8 cellular contexts compared by ENCODE assay signal in genomic region chr4:102826890-102827673, GRCh38. TPM values are rescaled to one million over a fixed set of nuclear protein-coding genes. Genes with fewer than 3 reads are reported as not detected.
DNase-seq lines count a peak whose midpoint lies in the region; ATAC-seq and TF ChIP-seq lines count a peak whose summit lies in the region.

UBE2D3 (minus strand) TSS chr4:102827551; CDS start chr4:102826508, 1,043 bp downstream.

- 1 to 2% methylated on average over 63 to 73 of the region's 73 CpGs for WGBS in GM23248 (ENCODE audit: low coverage in 1 of 2, low lambda C conversion rate in 2 of 2, missing lambda C conversion rate in 2 of 2), 2 experiments

- 0 out of 2 replicates have a peak, but pooled peaks cover 5% of the 10 kb centered on the region for H3F3A ChIP-seq in DOHH2 (ENCODE audit: control insufficient read depth, insufficient read depth)
- H3F3A ChIP-seq in GM23248 (ENCODE audit: insufficient read depth), result peaks cover 56% of the 10 kb centered on the region

- H3K4me2 ChIP-seq in DOHH2 (ENCODE audit: low read length), result peak within 1 kb of the TSS; percentile 67
- H3K4me2 ChIP-seq in GM23248 (ENCODE audit: unreplicated experiment), result peak within 1 kb of the TSS; percentile 91

- H3K27ac ChIP-seq in DOHH2 (ENCODE audit: low read depth, low read length), result peak within 1 kb of the TSS; percentile 91
- H3K27ac ChIP-seq in GM23248, result peak within 1 kb of the TSS; percentile 100

- H3K4me3 Mint-ChIP-seq in natural killer cell treated with Interleukin-12 subunit alpha and Interleukin-12 subunit beta and Interleukin-15 and Interleukin-18, amount 100 ng/mL, for 72 hours, result no peak within 1 kb of the TSS

- peaks cover 32% of the 10 kb centered on the region for H4K20me1 ChIP-seq in DOHH2 (ENCODE audit: control insufficient read depth, insufficient read depth, low read depth, low read length)
- peaks cover 20% of the 10 kb centered on the region for H4K20me1 ChIP-seq in GM23248 (ENCODE audit: insufficient read depth)

- peaks cover 54% of the 10 kb centered on the region for H3K36me3 ChIP-seq in DOHH2 (ENCODE audit: control insufficient read depth, low read length)
- 0 out of 2 replicates have a peak, but pooled peaks cover 9% of the 10 kb centered on the region for H3K36me3 ChIP-seq in GM23248 (ENCODE audit: low read depth)

- H3K36me3 Mint-ChIP-seq in natural killer cell treated with Interleukin-12 subunit alpha and Interleukin-12 subunit beta and Interleukin-15 and Interleukin-18, amount 100 ng/mL, for 72 hours, result peaks cover 4% of the 10 kb centered on the region

- H3K4me1 ChIP-seq in DOHH2 (ENCODE audit: control insufficient read depth, low read length) (peaks cover 49% of the 10 kb centered on the region), GM23248 (ENCODE audit: insufficient read depth) (peaks cover 29% of the 10 kb centered on the region)

- H3K9me2 ChIP-seq in DOHH2 (replicated peaks; ENCODE audit: control insufficient read depth, low read length), result no peaks in the 10 kb centered on the region
- no peaks in the 10 kb centered on the region for H3K9me2 ChIP-seq in GM23248 (ENCODE audit: insufficient read depth)

- H3K79me2 ChIP-seq in DOHH2 (ENCODE audit: control insufficient read depth, low read length) (peaks cover 89% of the 10 kb centered on the region), GM23248 (ENCODE audit: insufficient read depth) (peaks cover 83% of the 10 kb centered on the region)

- H2AFZ ChIP-seq in GM23248, result peak within 1 kb of the TSS; percentile 90

- H3K4me3 ChIP-seq in DOHH2 (ENCODE audit: low read length) (peak within 1 kb of the TSS; percentile 94), GM23248 (peak within 1 kb of the TSS; percentile 96)

- peak; percentile 74 to 81 for ATAC-seq in natural killer cell treated with Interleukin-12 subunit alpha and Interleukin-12 subunit beta and Interleukin-15 and Interleukin-18, amount 100 ng/mL, for 72 hours
- peak; percentile 51 for ATAC-seq in stimulated activated naive CD8-positive, alpha-beta T cell treated with anti-CD3 and anti-CD28 coated beads, Interleukin-15, Interleukin-2, amounts not matched to agents 100 U/mL and 50 U/mL, for 24 hours

- in situ Hi-C loops in GM23248 (cut with MboI), result no loop called here

- H3K9me3 Mint-ChIP-seq in natural killer cell treated with Interleukin-12 subunit alpha and Interleukin-12 subunit beta and Interleukin-15 and Interleukin-18, amount 100 ng/mL, for 72 hours, result no peaks in the 10 kb centered on the region

- TF ChIP-seq CTCF in DOHH2 (IDR thresholded peaks at IDR 0.05; ENCODE audit: low read depth, low read length, poor library complexity, severe bottlenecking), result peak; percentile 43

- H3K27me3 Mint-ChIP-seq in natural killer cell treated with Interleukin-12 subunit alpha and Interleukin-12 subunit beta and Interleukin-15 and Interleukin-18, amount 100 ng/mL, for 72 hours, result no peaks in the 10 kb centered on the region

- no peaks in the 10 kb centered on the region for H3K27me3 ChIP-seq in DOHH2 (ENCODE audit: control insufficient read depth, low read length)
- no peaks in the 10 kb centered on the region for H3K27me3 ChIP-seq in GM23248 (replicated peaks; ENCODE audit: insufficient read depth)

- peaks cover 29 to 37% of the 10 kb centered on the region in 2 donors for H3K4me1 Mint-ChIP-seq in natural killer cell treated with Interleukin-12 subunit alpha and Interleukin-12 subunit beta and Interleukin-15 and Interleukin-18, amount 100 ng/mL, for 72 hours (ENCODE audit: low read depth in 2 of 2)

- peak; percentile 96 for DNase-seq in GM23248
- DNase-seq in LHCN-M2 (ENCODE audit: low read depth), result peak; percentile 94
- DNase-seq in RPMI7951 (ENCODE audit: low read depth), result peak; percentile 90
- peak; percentile 91 to 93 for DNase-seq in activated T-helper 1 cell treated with anti-CD3 and anti-CD28 coated beads, Interleukin-2, amount 50 U/mL, for 16 hours (ENCODE audit: low read depth in 1 of 2, low spot score in 1 of 2)
- DNase-seq in fibroblast of peridontal ligament (ENCODE audit: extremely low read depth), result peak; percentile 96
- peak; percentile 96 for DNase-seq in natural killer cell treated with Interleukin-12 subunit alpha and Interleukin-12 subunit beta and Interleukin-15 and Interleukin-18, amount 100 ng/mL, for 72 hours (ENCODE audit: low spot score)
- DNase-seq in stimulated activated naive CD8-positive, alpha-beta T cell treated with anti-CD3 and anti-CD28 coated beads, Interleukin-15, Interleukin-2, amounts not matched to agents 100 U/mL and 50 U/mL, for 24 hours, result peak; percentile 96

- H3K9ac ChIP-seq in GM23248, result peak within 1 kb of the TSS; percentile 99

- no peak within 1 kb of the TSS for H3K27ac Mint-ChIP-seq in natural killer cell treated with Interleukin-12 subunit alpha and Interleukin-12 subunit beta and Interleukin-15 and Interleukin-18, amount 100 ng/mL, for 72 hours

- H3K9me3 ChIP-seq in DOHH2 (ENCODE audit: control insufficient read depth, insufficient read depth, low read length), result no peaks in the 10 kb centered on the region
- no peaks in the 10 kb centered on the region for H3K9me3 ChIP-seq in GM23248 (ENCODE audit: low read depth)

RNA-seq across cellular contexts. Expression of gene UBE2D3, which starts in this region (rescaled TPM):
- 326 and 379 TPM in 2 replicates for total RNA-seq in GM23248 (2014; rRNA removed; shearing (Covaris generic))
- 305 and 317 TPM in 2 replicates for polyA plus RNA-seq in GM23248 (2016; fragmentation: Nextera tagmentation; extraction: Ambion mirVana)
- 343 and 417 TPM in 2 replicates for total RNA-seq in LHCN-M2 (2014; rRNA removed)
- polyA plus RNA-seq in LHCN-M2 (2012), result 243 TPM
- total RNA-seq in RPMI7951 (2014; rRNA removed; shearing (Covaris generic)), result 337 and 386 TPM in 2 replicates
- total RNA-seq in natural killer cell treated with Interleukin-12 subunit alpha and Interleukin-12 subunit beta and Interleukin-15 and Interleukin-18, amount 100 ng/mL, for 72 hours, result 100 to 1,000 TPM; 400 to 403 TPM

Comparison
In these comparisons a context has a peak if more than half of its experiments do, and no peak if none do; other contexts are left out.
1. Peak in every context shown above with its lines: DNase-seq, ATAC-seq, H3K4me3 ChIP-seq and H3K27ac ChIP-seq.